Comparison of ENCODE assay signal across 1 cellular context in the genomic region with DNA sequence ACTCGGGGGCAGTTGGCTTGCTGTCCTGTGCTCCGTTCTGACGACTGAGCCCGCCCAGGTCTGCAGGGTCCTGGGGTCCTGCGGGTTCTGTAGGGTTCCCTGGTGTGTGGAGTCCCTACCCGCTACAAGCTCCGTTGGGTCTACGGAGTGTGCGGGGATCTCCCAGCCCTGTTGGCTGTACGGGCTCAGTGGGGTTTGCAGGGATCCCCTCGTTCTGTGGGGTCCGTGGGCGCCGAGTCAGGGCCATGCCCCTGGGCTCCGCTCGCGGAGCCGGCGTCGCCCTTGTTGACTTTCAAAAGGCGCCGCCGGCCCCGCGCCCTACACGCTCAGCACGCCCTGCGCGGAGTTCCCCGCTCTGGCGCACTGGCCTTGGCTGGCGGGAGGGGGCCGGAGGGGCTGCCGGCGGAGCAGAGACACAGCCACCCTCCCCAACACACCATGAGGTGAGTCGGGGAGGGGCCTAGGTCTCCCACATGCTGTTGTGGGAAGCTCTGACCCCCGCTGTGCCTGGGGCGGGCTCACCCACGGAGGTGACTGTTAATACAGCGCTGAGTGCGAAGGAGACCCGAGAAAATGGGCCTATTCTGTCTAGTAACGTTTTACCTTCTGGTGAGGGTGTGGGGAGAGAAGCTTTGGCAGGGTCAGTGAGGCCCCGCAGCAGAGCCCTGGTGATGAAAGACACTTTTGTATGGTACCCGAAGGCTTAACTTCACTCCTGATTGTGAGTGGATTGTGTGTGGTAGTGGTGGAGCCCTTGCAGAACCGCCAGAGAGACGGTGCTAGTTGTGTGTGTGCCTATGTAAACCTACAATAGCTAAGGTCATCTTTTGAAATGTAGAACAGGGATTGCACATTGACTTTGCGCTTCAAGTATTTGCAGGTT.
A peak's percentile ranks its signal among the peaks of the same experiment; 100 is the strongest.
TF ChIP-seq lines count a peak whose summit lies in the region.

No MANE protein-coding gene starts in this region.

TF ChIP-seq in HEK293, 187 proteins besides CTCF, POLR2A, EP300 and RAD21 (continued from another document and continues in another):
- TF ChIP-seq SP3 (tag by site-specific recombination; IDR thresholded peaks at IDR 0.05), result 0 out of 2 replicates have a peak, but pooled peaks have one; percentile 42
- TF ChIP-seq ZNF266 (tag by site-specific recombination; IDR thresholded peaks at IDR 0.05; ENCODE audit: low read depth), result no peak
- TF ChIP-seq ZNF629 (tag by site-specific recombination; IDR thresholded peaks at IDR 0.05), result peak; percentile 43; the same call in 1 of the 2 replicates
- peak; percentile 60 for TF ChIP-seq ZNF76 (tag by site-specific recombination; IDR thresholded peaks at IDR 0.05; ENCODE audit: borderline replicate concordance, low read depth)
- TF ChIP-seq ZNF423 (tag by site-specific recombination; IDR thresholded peaks at IDR 0.05), result peak; percentile 92
- peak; percentile 93 for TF ChIP-seq ZXDB (tag by site-specific recombination; IDR thresholded peaks at IDR 0.05)
- TF ChIP-seq ZNF510 (tag by site-specific recombination; IDR thresholded peaks at IDR 0.05; ENCODE audit: insufficient replicate concordance), result no peak
- TF ChIP-seq ZFP41 (tag by site-specific recombination; IDR thresholded peaks at IDR 0.05; ENCODE audit: borderline replicate concordance), result no peak
- TF ChIP-seq ZBTB8A (tag by site-specific recombination; IDR thresholded peaks at IDR 0.05), result peak; percentile 98
- peak; percentile 94 for TF ChIP-seq GLIS2 (tag by site-specific recombination; IDR thresholded peaks at IDR 0.05)
- TF ChIP-seq YY2 (tag by site-specific recombination; IDR thresholded peaks at IDR 0.05), result no peak
- TF ChIP-seq ZNF335 (tag by site-specific recombination; conservative IDR thresholded peaks at IDR 0.05), result peak; percentile 60
- TF ChIP-seq ZNF2 (tag by site-specific recombination; IDR thresholded peaks at IDR 0.05), result peak; percentile 71
- TF ChIP-seq ZBTB48 (tag by site-specific recombination; IDR thresholded peaks at IDR 0.05), result peak; percentile 28; the same call in 1 of the 2 replicates
- TF ChIP-seq ZNF394 (tag by site-specific recombination; IDR thresholded peaks at IDR 0.05; ENCODE audit: borderline replicate concordance), result peak; percentile 78
- TF ChIP-seq ZFHX2 (tag by site-specific recombination; conservative IDR thresholded peaks at IDR 0.05), result peak; percentile 98
- 0 out of 2 replicates have a peak, but pooled peaks have one; percentile 66 for TF ChIP-seq ZNF558 (tag by site-specific recombination; IDR thresholded peaks at IDR 0.05)
- no peak for TF ChIP-seq ZNF529 (tag by site-specific recombination; IDR thresholded peaks at IDR 0.05; ENCODE audit: insufficient replicate concordance)
- TF ChIP-seq ZNF624 (tag by site-specific recombination; IDR thresholded peaks at IDR 0.05), result no peak
- peak; percentile 47; the same call in 1 of the 2 replicates for TF ChIP-seq ZNF692 (tag by site-specific recombination; IDR thresholded peaks at IDR 0.05)
- TF ChIP-seq ZNF16 (tag by site-specific recombination; IDR thresholded peaks at IDR 0.05; ENCODE audit: low read depth), result no peak
- peak; percentile 77 for TF ChIP-seq KLF1 (tag by site-specific recombination; IDR thresholded peaks at IDR 0.05)
- TF ChIP-seq ZNF610 (tag by site-specific recombination; IDR thresholded peaks at IDR 0.05; ENCODE audit: borderline replicate concordance), result peak; percentile 65; the same call in 1 of the 2 replicates
- peak; percentile 72 for TF ChIP-seq ZEB2 (tag by site-specific recombination; IDR thresholded peaks at IDR 0.05)
- no peak for TF ChIP-seq ZNF664 (tag by site-specific recombination; IDR thresholded peaks at IDR 0.05)
- TF ChIP-seq ZNF600 (tag by site-specific recombination; IDR thresholded peaks at IDR 0.05), result peak; percentile 84
- no peak for TF ChIP-seq ZNF354C (tag by site-specific recombination; IDR thresholded peaks at IDR 0.05; ENCODE audit: borderline replicate concordance, low read depth)
- TF ChIP-seq, protein P1, sequence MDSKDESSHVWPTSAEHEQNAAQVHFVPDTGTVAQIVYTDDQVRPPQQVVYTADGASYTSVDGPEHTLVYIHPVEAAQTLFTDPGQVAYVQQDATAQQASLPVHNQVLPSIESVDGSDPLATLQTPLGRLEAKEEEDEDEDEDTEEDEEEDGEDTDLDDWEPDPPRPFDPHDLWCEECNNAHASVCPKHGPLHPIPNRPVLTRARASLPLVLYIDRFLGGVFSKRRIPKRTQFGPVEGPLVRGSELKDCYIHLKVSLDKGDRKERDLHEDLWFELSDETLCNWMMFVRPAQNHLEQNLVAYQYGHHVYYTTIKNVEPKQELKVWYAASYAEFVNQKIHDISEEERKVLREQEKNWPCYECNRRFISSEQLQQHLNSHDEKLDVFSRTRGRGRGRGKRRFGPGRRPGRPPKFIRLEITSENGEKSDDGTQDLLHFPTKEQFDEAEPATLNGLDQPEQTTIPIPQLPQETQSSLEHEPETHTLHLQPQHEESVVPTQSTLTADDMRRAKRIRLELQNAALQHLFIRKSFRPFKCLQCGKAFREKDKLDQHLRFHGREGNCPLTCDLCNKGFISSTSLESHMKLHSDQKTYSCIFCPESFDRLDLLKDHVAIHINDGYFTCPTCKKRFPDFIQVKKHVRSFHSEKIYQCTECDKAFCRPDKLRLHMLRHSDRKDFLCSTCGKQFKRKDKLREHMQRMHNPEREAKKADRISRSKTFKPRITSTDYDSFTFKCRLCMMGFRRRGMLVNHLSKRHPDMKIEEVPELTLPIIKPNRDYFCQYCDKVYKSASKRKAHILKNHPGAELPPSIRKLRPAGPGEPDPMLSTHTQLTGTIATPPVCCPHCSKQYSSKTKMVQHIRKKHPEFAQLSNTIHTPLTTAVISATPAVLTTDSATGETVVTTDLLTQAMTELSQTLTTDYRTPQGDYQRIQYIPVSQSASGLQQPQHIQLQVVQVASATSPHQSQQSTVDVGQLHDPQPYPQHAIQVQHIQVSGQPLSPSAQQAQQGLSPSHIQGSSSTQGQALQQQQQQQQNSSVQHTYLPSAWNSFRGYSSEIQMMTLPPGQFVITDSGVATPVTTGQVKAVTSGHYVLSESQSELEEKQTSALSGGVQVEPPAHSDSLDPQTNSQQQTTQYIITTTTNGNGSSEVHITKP (tag by site-specific recombination; IDR thresholded peaks at IDR 0.05), result peak; percentile 69
- TF ChIP-seq, protein P2, sequence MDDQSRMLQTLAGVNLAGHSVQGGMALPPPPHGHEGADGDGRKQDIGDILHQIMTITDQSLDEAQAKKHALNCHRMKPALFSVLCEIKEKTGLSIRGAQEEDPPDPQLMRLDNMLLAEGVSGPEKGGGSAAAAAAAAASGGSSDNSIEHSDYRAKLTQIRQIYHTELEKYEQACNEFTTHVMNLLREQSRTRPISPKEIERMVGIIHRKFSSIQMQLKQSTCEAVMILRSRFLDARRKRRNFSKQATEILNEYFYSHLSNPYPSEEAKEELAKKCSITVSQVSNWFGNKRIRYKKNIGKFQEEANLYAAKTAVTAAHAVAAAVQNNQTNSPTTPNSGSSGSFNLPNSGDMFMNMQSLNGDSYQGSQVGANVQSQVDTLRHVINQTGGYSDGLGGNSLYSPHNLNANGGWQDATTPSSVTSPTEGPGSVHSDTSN (CRISPR knock-in tag; IDR thresholded peaks at IDR 0.05), result 0 out of 2 replicates have a peak, but pooled peaks have one; percentile 56
- peak; percentile 79 for TF ChIP-seq ZNF449 (tag by site-specific recombination; IDR thresholded peaks at IDR 0.05)
- no peak for TF ChIP-seq MZF1 (tag by site-specific recombination; IDR thresholded peaks at IDR 0.05; ENCODE audit: borderline replicate concordance)
- peak; percentile 63 for TF ChIP-seq SP2 (tag by site-specific recombination; IDR thresholded peaks at IDR 0.05)
- peak; percentile 97 for TF ChIP-seq GLIS1 (tag by site-specific recombination; IDR thresholded peaks at IDR 0.05)
- 0 out of 2 replicates have a peak, but pooled peaks have one; percentile 33 for TF ChIP-seq BCL11B (tag by site-specific recombination; IDR thresholded peaks at IDR 0.05; ENCODE audit: low read depth)
- TF ChIP-seq KLF7 (tag by site-specific recombination; IDR thresholded peaks at IDR 0.05; ENCODE audit: borderline replicate concordance), result peak; percentile 64; the same call in 1 of the 2 replicates
- TF ChIP-seq ZNF654 (tag by site-specific recombination; IDR thresholded peaks at IDR 0.05; ENCODE audit: low read depth), result no peak
- peak; percentile 97 for TF ChIP-seq ZIC2 (tag by site-specific recombination; IDR thresholded peaks at IDR 0.05)
- TF ChIP-seq TCF7L2 (IDR thresholded peaks at IDR 0.05; ENCODE audit: borderline replicate concordance, low read depth, low read length), result peak; percentile 83
- TF ChIP-seq, protein P3, sequence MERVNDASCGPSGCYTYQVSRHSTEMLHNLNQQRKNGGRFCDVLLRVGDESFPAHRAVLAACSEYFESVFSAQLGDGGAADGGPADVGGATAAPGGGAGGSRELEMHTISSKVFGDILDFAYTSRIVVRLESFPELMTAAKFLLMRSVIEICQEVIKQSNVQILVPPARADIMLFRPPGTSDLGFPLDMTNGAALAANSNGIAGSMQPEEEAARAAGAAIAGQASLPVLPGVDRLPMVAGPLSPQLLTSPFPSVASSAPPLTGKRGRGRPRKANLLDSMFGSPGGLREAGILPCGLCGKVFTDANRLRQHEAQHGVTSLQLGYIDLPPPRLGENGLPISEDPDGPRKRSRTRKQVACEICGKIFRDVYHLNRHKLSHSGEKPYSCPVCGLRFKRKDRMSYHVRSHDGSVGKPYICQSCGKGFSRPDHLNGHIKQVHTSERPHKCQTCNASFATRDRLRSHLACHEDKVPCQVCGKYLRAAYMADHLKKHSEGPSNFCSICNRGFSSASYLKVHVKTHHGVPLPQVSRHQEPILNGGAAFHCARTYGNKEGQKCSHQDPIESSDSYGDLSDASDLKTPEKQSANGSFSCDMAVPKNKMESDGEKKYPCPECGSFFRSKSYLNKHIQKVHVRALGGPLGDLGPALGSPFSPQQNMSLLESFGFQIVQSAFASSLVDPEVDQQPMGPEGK (tag by site-specific recombination; IDR thresholded peaks at IDR 0.05), result peak; percentile 90
- TF ChIP-seq, protein P4, sequence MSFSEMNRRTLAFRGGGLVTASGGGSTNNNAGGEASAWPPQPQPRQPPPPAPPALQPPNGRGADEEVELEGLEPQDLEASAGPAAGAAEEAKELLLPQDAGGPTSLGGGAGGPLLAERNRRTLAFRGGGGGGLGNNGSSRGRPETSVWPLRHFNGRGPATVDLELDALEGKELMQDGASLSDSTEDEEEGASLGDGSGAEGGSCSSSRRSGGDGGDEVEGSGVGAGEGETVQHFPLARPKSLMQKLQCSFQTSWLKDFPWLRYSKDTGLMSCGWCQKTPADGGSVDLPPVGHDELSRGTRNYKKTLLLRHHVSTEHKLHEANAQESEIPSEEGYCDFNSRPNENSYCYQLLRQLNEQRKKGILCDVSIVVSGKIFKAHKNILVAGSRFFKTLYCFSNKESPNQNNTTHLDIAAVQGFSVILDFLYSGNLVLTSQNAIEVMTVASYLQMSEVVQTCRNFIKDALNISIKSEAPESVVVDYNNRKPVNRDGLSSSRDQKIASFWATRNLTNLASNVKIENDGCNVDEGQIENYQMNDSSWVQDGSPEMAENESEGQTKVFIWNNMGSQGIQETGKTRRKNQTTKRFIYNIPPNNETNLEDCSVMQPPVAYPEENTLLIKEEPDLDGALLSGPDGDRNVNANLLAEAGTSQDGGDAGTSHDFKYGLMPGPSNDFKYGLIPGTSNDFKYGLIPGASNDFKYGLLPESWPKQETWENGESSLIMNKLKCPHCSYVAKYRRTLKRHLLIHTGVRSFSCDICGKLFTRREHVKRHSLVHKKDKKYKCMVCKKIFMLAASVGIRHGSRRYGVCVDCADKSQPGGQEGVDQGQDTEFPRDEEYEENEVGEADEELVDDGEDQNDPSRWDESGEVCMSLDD (tag by site-specific recombination; IDR thresholded peaks at IDR 0.05), result 0 out of 2 replicates have a peak, but pooled peaks have one; percentile 43
- TF ChIP-seq ZNF324 (tag by site-specific recombination; IDR thresholded peaks at IDR 0.05), result peak; percentile 38; the same call in 1 of the 2 replicates
- 0 out of 2 replicates have a peak, but pooled peaks have one; percentile 20 for TF ChIP-seq ZSCAN30 (tag by site-specific recombination; IDR thresholded peaks at IDR 0.05)
- TF ChIP-seq ZFP69B (tag by site-specific recombination; IDR thresholded peaks at IDR 0.05), result no peak
- TF ChIP-seq KLF10 (tag by site-specific recombination; IDR thresholded peaks at IDR 0.05), result no peak
- peak; percentile 31; the same call in 1 of the 2 replicates for TF ChIP-seq KLF16 (tag by site-specific recombination; IDR thresholded peaks at IDR 0.05)
- 0 out of 2 replicates have a peak, but pooled peaks have one; percentile 30 for TF ChIP-seq ZNF660 (tag by site-specific recombination; IDR thresholded peaks at IDR 0.05)
- TF ChIP-seq, protein P5, sequence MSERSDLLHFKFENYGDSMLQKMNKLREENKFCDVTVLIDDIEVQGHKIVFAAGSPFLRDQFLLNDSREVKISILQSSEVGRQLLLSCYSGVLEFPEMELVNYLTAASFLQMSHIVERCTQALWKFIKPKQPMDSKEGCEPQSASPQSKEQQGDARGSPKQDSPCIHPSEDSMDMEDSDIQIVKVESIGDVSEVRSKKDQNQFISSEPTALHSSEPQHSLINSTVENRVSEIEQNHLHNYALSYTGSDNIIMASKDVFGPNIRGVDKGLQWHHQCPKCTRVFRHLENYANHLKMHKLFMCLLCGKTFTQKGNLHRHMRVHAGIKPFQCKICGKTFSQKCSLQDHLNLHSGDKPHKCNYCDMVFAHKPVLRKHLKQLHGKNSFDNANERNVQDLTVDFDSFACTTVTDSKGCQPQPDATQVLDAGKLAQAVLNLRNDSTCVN (tag by site-specific recombination; optimal IDR thresholded peaks at IDR 0.05), result peak; percentile 75
